In the genomic region with DNA sequence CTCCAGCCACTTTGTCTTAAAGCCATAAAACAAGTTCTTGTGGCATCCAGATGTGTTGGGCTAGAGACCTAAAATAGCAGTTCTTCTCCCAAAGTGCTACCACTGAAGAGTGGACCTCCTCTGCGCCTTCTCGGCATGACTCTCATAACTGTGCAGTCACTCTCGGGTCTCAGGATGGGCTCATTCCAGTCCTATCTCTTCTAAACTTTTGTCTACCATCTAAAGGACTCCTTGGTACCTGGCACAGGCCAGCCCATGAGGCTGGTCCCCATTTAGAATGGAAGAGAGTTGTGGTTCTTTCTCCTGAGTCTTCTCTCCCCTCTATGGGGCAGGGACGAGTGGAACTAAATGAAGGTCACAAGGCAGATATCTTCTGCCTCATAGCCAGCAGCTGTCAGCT, we compare ENCODE assay signal across 25 cellular contexts.
DNase-seq lines count a peak whose midpoint lies in the region; ATAC-seq and TF ChIP-seq lines count a peak whose summit lies in the region.
"Had no signal": no experiment of that assay in that cellular context is flagged by ENCODE, and none has a peak within 500 bp of the region (broad histone marks: within the 10 kb centered on the region; RNA-seq: fewer than 3 reads in every experiment).

No MANE protein-coding gene starts in this region.

- dilution Hi-C loops in mammary epithelial cell (cut with HindIII; ENCODE audit: low sequenced_read_pairs): no loop called here

- DNase-seq in mammary epithelial cell (no peak), MCF 10A (ENCODE audit: unreplicated experiment) (no peak), esophagus muscularis mucosa (ENCODE audit: extremely low spot score) (peak; percentile 89), myocyte (ENCODE audit: low read depth) (peak; percentile 6), SK-N-SH (no peak)
- DNase-seq in stimulated activated effector memory CD8-positive, alpha-beta T cell treated with anti-CD3 and anti-CD28 coated beads, Interleukin-12 subunit alpha, Interleukin-12 subunit beta, amount 100 ng/mL, for 72 hours (ENCODE audit: low spot score in 2 of 2): no peak
- DNase-seq in stimulated activated naive CD4-positive, alpha-beta T cell (lab: John Stamatoyannopoulos, UW): no peak
- DNase-seq: 8988T; ACHN; BE2C; C1 segment of cervical spinal cord; CD4-positive, alpha-beta memory T cell; CD4-positive, CD25-positive, alpha-beta regulatory T cell; CD8-positive, alpha-beta memory T cell; COR-L47; DMS 273 treated with DMSO at 0.1 percent for 48 hours; DMS153; DMS53; DMS79; DND-41; EL; GDM1 had no signal

- H3K27me3 ChIP-seq in mammary epithelial cell (ENCODE audit: insufficient read depth, low read length): no peaks in the 10 kb centered on the region
- H3K27me3 ChIP-seq in esophagus muscularis mucosa: no peaks in the 10 kb centered on the region
- no peaks in the 10 kb centered on the region for H3K27me3 ChIP-seq in SK-N-SH (ENCODE audit: insufficient read depth)
- H3K27me3 ChIP-seq: BE2C, BLaER1 had no signal

- H3K9me2 ChIP-seq in SK-N-SH: no peaks in the 10 kb centered on the region

- H3K4me3 Mint-ChIP-seq in MCF 10A (ENCODE audit: unreplicated experiment): no peak overlapping the region
- H3K4me3 Mint-ChIP-seq in stimulated activated effector memory CD8-positive, alpha-beta T cell treated with anti-CD3 and anti-CD28 coated beads, Interleukin-12 subunit alpha, Interleukin-12 subunit beta, amount 100 ng/mL, for 72 hours: no peak overlapping the region
- H3K4me3 Mint-ChIP-seq: CD14-positive monocyte; CD4-positive, alpha-beta memory T cell; CD4-positive, CD25-positive, alpha-beta regulatory T cell; CD8-positive, alpha-beta memory T cell had no signal

- intact Hi-C loops in mammary epithelial cell (cut with micrococcal nuclease) (no loop called here), MCF 10A (cut with micrococcal nuclease) (no loop called here), esophagus muscularis mucosa (cut with DNase I) (no loop called here)

- H3K36me3 ChIP-seq in mammary epithelial cell (ENCODE audit: insufficient read depth, low read length): no peaks in the 10 kb centered on the region
- H3K36me3 ChIP-seq in esophagus muscularis mucosa: no peaks in the 10 kb centered on the region
- H3K36me3 ChIP-seq in SK-N-SH (replicated peaks in 1 of 2; ENCODE audit: control insufficient read depth in 1 of 2, insufficient read depth in 2 of 2, low read length in 1 of 2): no peaks in the 10 kb centered on the region
- H3K36me3 ChIP-seq: BE2C, BLaER1 had no signal

- no peak overlapping the region for H3K27ac Mint-ChIP-seq in MCF 10A (ENCODE audit: low read depth, unreplicated experiment)
- H3K27ac Mint-ChIP-seq in stimulated activated effector memory CD8-positive, alpha-beta T cell treated with anti-CD3 and anti-CD28 coated beads, Interleukin-12 subunit alpha, Interleukin-12 subunit beta, amount 100 ng/mL, for 72 hours: no peak overlapping the region
- H3K27ac Mint-ChIP-seq: CD14-positive monocyte; CD4-positive, alpha-beta memory T cell; CD4-positive, CD25-positive, alpha-beta regulatory T cell; CD8-positive, alpha-beta memory T cell had no signal

- H3K4me3 ChIP-seq in mammary epithelial cell (replicated peaks in 1 of 3; ENCODE audit: insufficient read depth in 1 of 3, low read depth in 2 of 3, low read length in 3 of 3) (no peak overlapping the region), esophagus muscularis mucosa (no peak overlapping the region), SK-N-SH (ENCODE audit: low read depth in 2 of 2, low read length in 1 of 2) (no peak overlapping the region)
- H3K4me3 ChIP-seq: BLaER1, GM12878 had no signal

- TF ChIP-seq POLR2A in esophagus muscularis mucosa (IDR thresholded peaks at IDR 0.05; ENCODE audit: low read depth): no peak

- WGBS in mammary epithelial cell (ENCODE audit: low coverage, missing lambda C conversion rate): 57% methylated on average over 4 of the region's 4 CpGs
- WGBS in esophagus muscularis mucosa: 87% methylated on average over 4 of the region's 4 CpGs
- WGBS in SK-N-SH (ENCODE audit: low lambda C conversion rate): 40% methylated on average over 4 of the region's 4 CpGs

- peak overlapping the region; percentile 66 for H2AFZ ChIP-seq in mammary epithelial cell (ENCODE audit: low read depth, low read length)
- H2AFZ ChIP-seq in SK-N-SH (ENCODE audit: low read depth): no peak overlapping the region

- no peaks in the 10 kb centered on the region for H3F3A ChIP-seq in SK-N-SH (replicated peaks; ENCODE audit: insufficient read depth)

- TF ChIP-seq RAD21 in SK-N-SH (IDR thresholded peaks at IDR 0.05; ENCODE audit: low read length): no peak

- TF ChIP-seq CTCF in mammary epithelial cell (conservative IDR thresholded peaks at IDR 0.05 in 1 of 2, IDR thresholded peaks at IDR 0.05 in 1 of 2; ENCODE audit: extremely low read depth in 1 of 2, insufficient read depth in 1 of 2, low read depth in 1 of 2, low read length in 2 of 2): no peak
- no peak for TF ChIP-seq CTCF in MCF 10A (IDR thresholded peaks at IDR 0.05; ENCODE audit: unreplicated experiment)
- no peak for TF ChIP-seq CTCF in esophagus muscularis mucosa (IDR thresholded peaks at IDR 0.05)
- no peak for TF ChIP-seq CTCF in SK-N-SH (IDR thresholded peaks at IDR 0.05)

- in situ Hi-C loops in mammary epithelial cell (cut with MboI; ENCODE audit: low sequenced_read_pairs in 2 of 2): no loop called here

- CTCF ChIA-PET in mammary epithelial cell (lab: Charles Lee; ENCODE audit: low non-redundant PET) (no interaction called here), MCF 10A (lab: Yijun Ruan, JAX) (no interaction called here), SK-N-SH (lab: Yijun Ruan, JAX) (no interaction called here)

- no peak for TF ChIP-seq EP300 in esophagus muscularis mucosa (IDR thresholded peaks at IDR 0.05)
- TF ChIP-seq EP300 in SK-N-SH (IDR thresholded peaks at IDR 0.05; ENCODE audit: borderline replicate concordance in 1 of 2, low read depth in 1 of 2, low read length in 1 of 2): no peak

- H3K27ac ChIP-seq in mammary epithelial cell (ENCODE audit: insufficient read depth, low read depth, low read length): no peak overlapping the region
- H3K27ac ChIP-seq in esophagus muscularis mucosa (replicated peaks in 1 of 4): no peak overlapping the region
- H3K27ac ChIP-seq in SK-N-SH (ENCODE audit: low read depth in 2 of 2, low read length in 1 of 2): no peak overlapping the region
- H3K27ac ChIP-seq: BLaER1 had no signal

- BruUV-seq in mammary epithelial cell (replicated peaks; lab: Mats Ljungman, UMichigan): no TSS peak
- BruUV-seq in MCF 10A (replicated peaks; lab: Mats Ljungman, UMichigan): no TSS peak

- H3K4me1 ChIP-seq in mammary epithelial cell (ENCODE audit: insufficient read depth, low read length): no peaks in the 10 kb centered on the region
- H3K4me1 ChIP-seq in esophagus muscularis mucosa: no peaks in the 10 kb centered on the region
- no peaks in the 10 kb centered on the region for H3K4me1 ChIP-seq in SK-N-SH (ENCODE audit: control insufficient read depth in 1 of 2, insufficient read depth in 2 of 2, low read depth in 1 of 2, low read length in 1 of 2)
- H3K4me1 ChIP-seq: BE2C, BLaER1 had no signal

- ATAC-seq in stimulated activated effector memory CD8-positive, alpha-beta T cell treated with anti-CD3 and anti-CD28 coated beads, Interleukin-12 subunit alpha, Interleukin-12 subunit beta, amount 100 ng/mL, for 72 hours: peak; percentile 16
- ATAC-seq: GM12878 had no signal

- H3K4me1 Mint-ChIP-seq in MCF 10A (ENCODE audit: insufficient read depth, unreplicated experiment): peaks cover 6% of the 10 kb centered on the region
- no peaks in the 10 kb centered on the region for H3K4me1 Mint-ChIP-seq in stimulated activated effector memory CD8-positive, alpha-beta T cell treated with anti-CD3 and anti-CD28 coated beads, Interleukin-12 subunit alpha, Interleukin-12 subunit beta, amount 100 ng/mL, for 72 hours
- H3K4me1 Mint-ChIP-seq: CD14-positive monocyte; CD4-positive, alpha-beta memory T cell; CD4-positive, CD25-positive, alpha-beta regulatory T cell; CD8-positive, alpha-beta memory T cell had no signal

- no peaks in the 10 kb centered on the region for H3K36me3 Mint-ChIP-seq in MCF 10A (ENCODE audit: insufficient read depth, unreplicated experiment)
- H3K36me3 Mint-ChIP-seq in stimulated activated effector memory CD8-positive, alpha-beta T cell treated with anti-CD3 and anti-CD28 coated beads, Interleukin-12 subunit alpha, Interleukin-12 subunit beta, amount 100 ng/mL, for 72 hours: no peaks in the 10 kb centered on the region
- H3K36me3 Mint-ChIP-seq: CD14-positive monocyte; CD4-positive, alpha-beta memory T cell; CD4-positive, CD25-positive, alpha-beta regulatory T cell; CD8-positive, alpha-beta memory T cell had no signal

- no peaks in the 10 kb centered on the region for H4K20me1 ChIP-seq in mammary epithelial cell (ENCODE audit: insufficient read depth, low read length)
- no peaks in the 10 kb centered on the region for H4K20me1 ChIP-seq in SK-N-SH (ENCODE audit: insufficient read depth)
- H4K20me1 ChIP-seq: BLaER1 had no signal

- peaks cover 18% of the 10 kb centered on the region for H3K9me3 Mint-ChIP-seq in MCF 10A (ENCODE audit: unreplicated experiment)
- no peaks in the 10 kb centered on the region for H3K9me3 Mint-ChIP-seq in stimulated activated effector memory CD8-positive, alpha-beta T cell treated with anti-CD3 and anti-CD28 coated beads, Interleukin-12 subunit alpha, Interleukin-12 subunit beta, amount 100 ng/mL, for 72 hours

- no peaks in the 10 kb centered on the region for H3K9me3 ChIP-seq in mammary epithelial cell (replicated peaks; ENCODE audit: insufficient read depth, low read length)
- no peaks in the 10 kb centered on the region for H3K9me3 ChIP-seq in esophagus muscularis mucosa
- no peaks in the 10 kb centered on the region for H3K9me3 ChIP-seq in SK-N-SH
- H3K9me3 ChIP-seq: BE2C, BLaER1 had no signal

- no peaks in the 10 kb centered on the region for H3K27me3 Mint-ChIP-seq in MCF 10A (ENCODE audit: insufficient read depth, unreplicated experiment)
- H3K27me3 Mint-ChIP-seq: CD4-positive, CD25-positive, alpha-beta regulatory T cell had no signal

- POLR2A ChIA-PET in MCF 10A (lab: Yijun Ruan, JAX) (interaction anchor here (0.6 kb wide), 1 partner anchor 1478 kb away, joined by 3 read pairs; no protein-coding TSS in a partner anchor), SK-N-SH (lab: Yijun Ruan, JAX) (no interaction called here)

- H3K79me2 ChIP-seq in mammary epithelial cell (ENCODE audit: insufficient read depth, low read length) (no peaks in the 10 kb centered on the region), SK-N-SH (ENCODE audit: insufficient read depth) (no peaks in the 10 kb centered on the region)

- H3K4me2 ChIP-seq in mammary epithelial cell (ENCODE audit: insufficient read depth, low read depth, low read length) (no peak overlapping the region), SK-N-SH (no peak overlapping the region)
- H3K4me2 ChIP-seq: BLaER1 had no signal

- no peak overlapping the region for H3K9ac ChIP-seq in mammary epithelial cell (ENCODE audit: insufficient read depth, low read length)
- no peak overlapping the region for H3K9ac ChIP-seq in SK-N-SH
- H3K9ac ChIP-seq: BLaER1 had no signal

TF ChIP-seq in SK-N-SH, 30 proteins besides CTCF, POLR2A, EP300 and RAD21 (continues in another document):
- TF ChIP-seq YY1 (IDR thresholded peaks at IDR 0.05; ENCODE audit: low read depth) (no peak), MEF2A (IDR thresholded peaks at IDR 0.05; ENCODE audit: borderline replicate concordance, low read depth) (no peak)

Comparison
In these comparisons a context has a peak if more than half of its experiments do, and no peak if none do; other contexts are left out.
1. DNase-seq: peak in esophagus muscularis mucosa (single experiment) and myocyte (single experiment); none in mammary epithelial cell (single experiment), MCF 10A (single experiment), stimulated activated effector memory CD8-positive, alpha-beta T cell treated with anti-CD3 and anti-CD28 coated beads, Interleukin-12 subunit alpha, Interleukin-12 subunit beta, amount 100 ng/mL, for 72 hours (0 of 2), SK-N-SH (single experiment) and stimulated activated naive CD4-positive, alpha-beta T cell (0 of 6).